12 cellular contexts compared by ENCODE assay signal in genomic region chr4:5036239-5036638, GRCh38. TPM values are rescaled to one million over a fixed set of nuclear protein-coding genes. Genes with fewer than 3 reads are reported as not detected.
DNase-seq lines count a peak whose midpoint lies in the region; ATAC-seq, FAIRE-seq and TF ChIP-seq lines count a peak whose summit lies in the region.
"Had no signal": no experiment of that assay in that cellular context is flagged by ENCODE, and none has a peak within 500 bp of the region (broad histone marks: within the 10 kb centered on the region; RNA-seq: fewer than 3 reads in every experiment).

No MANE protein-coding gene starts in this region.

- TF ChIP-seq CTCF in AG09319 (IDR thresholded peaks at IDR 0.05; ENCODE audit: low read depth, low read length): no peak
- no peak for TF ChIP-seq CTCF in SK-N-SH (IDR thresholded peaks at IDR 0.05)
- TF ChIP-seq CTCF in GM13976 (IDR thresholded peaks at IDR 0.05; ENCODE audit: borderline replicate concordance, control extremely low read depth, extremely low read depth, insufficient read depth, missing control alignments): no peak

- 0 out of 2 replicates have a peak overlapping the region, but pooled peaks have one; percentile 27 for H2AFZ ChIP-seq in SK-N-SH (ENCODE audit: low read depth)

- no peaks in the 10 kb centered on the region for H3K79me2 ChIP-seq in SK-N-SH (ENCODE audit: insufficient read depth)

- H3F3A ChIP-seq in SK-N-SH (replicated peaks; ENCODE audit: insufficient read depth): no peaks in the 10 kb centered on the region

- H3K9me3 ChIP-seq in SK-N-SH (no peaks in the 10 kb centered on the region), small intestine (ENCODE audit: control insufficient read depth, low read depth) (no peaks in the 10 kb centered on the region)
- H3K9me3 ChIP-seq: psoas muscle had no signal

- no peak overlapping the region for H3K4me2 ChIP-seq in SK-N-SH

- H4K20me1 ChIP-seq in SK-N-SH (ENCODE audit: insufficient read depth): no peaks in the 10 kb centered on the region

- DNase-seq in AG09319 (ENCODE audit: extremely low read depth, low read depth): peak; percentile 86
- no peak for DNase-seq in SK-N-SH
- DNase-seq in fibroblast of the conjunctiva (ENCODE audit: low read depth): peak; percentile 51
- no peak for DNase-seq in NCI-H69 (lab: John Stamatoyannopoulos, UW)
- DNase-seq in NCI-H510A (lab: John Stamatoyannopoulos, UW): no peak
- DNase-seq in GM13976 (ENCODE audit: low spot score): no peak
- DNase-seq in small intestine: no peak
- DNase-seq: NCI-H1930, psoas muscle had no signal

- peak; percentile 40 for ATAC-seq in HG02642 (IDR thresholded peaks at IDR 0.05; ENCODE audit: poor library complexity, unreplicated experiment)
- ATAC-seq: psoas muscle had no signal

- H3K9me2 ChIP-seq in SK-N-SH: no peaks in the 10 kb centered on the region

- H3K36me3 ChIP-seq in SK-N-SH (replicated peaks in 1 of 2; ENCODE audit: control insufficient read depth in 1 of 2, insufficient read depth in 2 of 2, low read length in 1 of 2) (no peaks in the 10 kb centered on the region), small intestine (ENCODE audit: control insufficient read depth in 2 of 2, insufficient read depth in 2 of 2, low read length in 2 of 2) (no peaks in the 10 kb centered on the region)

- no peak overlapping the region for H3K27ac ChIP-seq in SK-N-SH (ENCODE audit: low read depth in 2 of 2, low read length in 1 of 2)
- no peak overlapping the region for H3K27ac ChIP-seq in small intestine (ENCODE audit: low read depth in 1 of 2, low read length in 1 of 2)
- H3K27ac ChIP-seq: C4-2B, psoas muscle had no signal

- whole genome bisulfite sequencing in SK-N-SH (ENCODE audit: low lambda C conversion rate): 19% methylated on average over 5 of the region's 5 CpGs
- 18 to 39% (median 24%) methylated on average over 5 of the region's 5 CpGs for WGBS in small intestine, 3 donors

- in situ Hi-C loops in GM13976 (cut with MboI; ENCODE audit: low sequenced_read_pairs, unreplicated experiment): no loop called here

- H3K4me3 ChIP-seq in SK-N-SH (ENCODE audit: low read depth in 2 of 2, low read length in 1 of 2) (no peak overlapping the region), small intestine (ENCODE audit: low read depth in 1 of 2, low read length in 2 of 2) (no peak overlapping the region)
- H3K4me3 ChIP-seq: psoas muscle had no signal

- no peak for FAIRE-seq in small intestine (lab: Jason Lieb, UNC)
- FAIRE-seq: colon had no signal

- CTCF ChIA-PET in SK-N-SH (lab: Yijun Ruan, JAX): no interaction called here

- TF ChIP-seq EP300 in SK-N-SH (IDR thresholded peaks at IDR 0.05; ENCODE audit: borderline replicate concordance in 1 of 2, low read depth in 1 of 2, low read length in 1 of 2): no peak

- no peak for TF ChIP-seq RAD21 in SK-N-SH (IDR thresholded peaks at IDR 0.05; ENCODE audit: low read length)

- POLR2A ChIA-PET in SK-N-SH (lab: Yijun Ruan, JAX): no interaction called here

- H3K9ac ChIP-seq in SK-N-SH: no peak overlapping the region

- H3K27me3 ChIP-seq in SK-N-SH (ENCODE audit: insufficient read depth) (no peaks in the 10 kb centered on the region), small intestine (ENCODE audit: control insufficient read depth in 2 of 2, insufficient read depth in 2 of 2, low read length in 2 of 2) (no peaks in the 10 kb centered on the region)

- H3K4me1 ChIP-seq in SK-N-SH (ENCODE audit: control insufficient read depth in 1 of 2, insufficient read depth in 2 of 2, low read depth in 1 of 2, low read length in 1 of 2): peaks cover 0 to 18% of the 10 kb centered on the region in 2 experiments; a peak in 2 of 4 replicates
- no peaks in the 10 kb centered on the region for H3K4me1 ChIP-seq in small intestine (ENCODE audit: control insufficient read depth in 2 of 2, insufficient read depth in 1 of 2, low read depth in 1 of 2, low read length in 1 of 2)
- H3K4me1 ChIP-seq: psoas muscle had no signal

TF ChIP-seq in SK-N-SH, 30 proteins besides CTCF, POLR2A, EP300 and RAD21:
- TF ChIP-seq JUND (IDR thresholded peaks at IDR 0.05) (no peak), EZH2phosphoT487 (IDR thresholded peaks at IDR 0.05; ENCODE audit: borderline replicate concordance, low read depth) (no peak), TCF12 (IDR thresholded peaks at IDR 0.05) (peak; percentile 93), USF2 (IDR thresholded peaks at IDR 0.05; ENCODE audit: borderline replicate concordance, low read depth, low read length) (no peak), GATA2 (CRISPR knock-in tag; IDR thresholded peaks at IDR 0.05) (no peak), POLR2AphosphoS5 (IDR thresholded peaks at IDR 0.05; ENCODE audit: low read depth, low read length) (no peak), RXRA (IDR thresholded peaks at IDR 0.05; ENCODE audit: borderline replicate concordance, low read depth) (no peak), YY1 (IDR thresholded peaks at IDR 0.05; ENCODE audit: low read depth) (no peak), PBX3 (IDR thresholded peaks at IDR 0.05) (no peak), RCOR1 (IDR thresholded peaks at IDR 0.05; ENCODE audit: low read length) (no peak), FOSL2 (IDR thresholded peaks at IDR 0.05; ENCODE audit: borderline replicate concordance, low read depth) (peak; percentile 23; the same call in 1 of the 2 replicates), TEAD4 (IDR thresholded peaks at IDR 0.05; ENCODE audit: borderline replicate concordance, insufficient read depth) (no peak), CHD2 (IDR thresholded peaks at IDR 0.05; ENCODE audit: low read length, partially characterized antibody) (no peak), MEF2A (IDR thresholded peaks at IDR 0.05; ENCODE audit: borderline replicate concordance, low read depth) (no peak), NRF1 (IDR thresholded peaks at IDR 0.05; ENCODE audit: low read depth, low read length) (no peak), RFX5 (IDR thresholded peaks at IDR 0.05; ENCODE audit: low read length) (no peak)
TF ChIP-seq in SK-N-SH: peak in this region for 2.

RNA-seq across cellular contexts. Expression of gene STK32B, which starts 15.0 kb away (rescaled TPM):
- polyA plus RNA-seq in SK-N-SH (2012; rRNA removed): 0.06 and 0.20 TPM in 2 replicates
- 0.09 TPM in 2 replicates for polyA plus RNA-seq in SK-N-SH (2012; cell fraction: cytosol; rRNA removed)
- polyA plus RNA-seq in SK-N-SH (2012; cell fraction: nucleus; rRNA removed): 0.11 and 0.23 TPM in 2 replicates
- polyA plus RNA-seq in small intestine: under 1 TPM in 2 of 3 donors, not detected in 1; 0.27 to 0.75 TPM

RNA-seq across cellular contexts. Expression of gene CYTL1, which starts 17.0 kb away (rescaled TPM):
- 3.0 and 3.8 TPM in 2 replicates for polyA plus RNA-seq in SK-N-SH (2012; rRNA removed)
- 3.9 and 4.5 TPM in 2 replicates for polyA plus RNA-seq in SK-N-SH (2012; cell fraction: cytosol; rRNA removed)
- polyA plus RNA-seq in SK-N-SH (2012; cell fraction: nucleus; rRNA removed): 0.97 and 1.3 TPM in 2 replicates
- under 1 TPM in 2 of 3 donors, not detected in 1; 0.36 to 0.81 TPM for polyA plus RNA-seq in small intestine

Comparison
In these comparisons a context has a peak if more than half of its experiments do, and no peak if none do; other contexts are left out.
1. DNase-seq: peak in AG09319 (single experiment) and fibroblast of the conjunctiva (single experiment); none in SK-N-SH (single experiment), NCI-H69 (single experiment), NCI-H510A (single experiment), GM13976 (single experiment) and small intestine (single experiment).